Comparison of ENCODE assay signal across 7 cellular contexts in the genomic region with DNA sequence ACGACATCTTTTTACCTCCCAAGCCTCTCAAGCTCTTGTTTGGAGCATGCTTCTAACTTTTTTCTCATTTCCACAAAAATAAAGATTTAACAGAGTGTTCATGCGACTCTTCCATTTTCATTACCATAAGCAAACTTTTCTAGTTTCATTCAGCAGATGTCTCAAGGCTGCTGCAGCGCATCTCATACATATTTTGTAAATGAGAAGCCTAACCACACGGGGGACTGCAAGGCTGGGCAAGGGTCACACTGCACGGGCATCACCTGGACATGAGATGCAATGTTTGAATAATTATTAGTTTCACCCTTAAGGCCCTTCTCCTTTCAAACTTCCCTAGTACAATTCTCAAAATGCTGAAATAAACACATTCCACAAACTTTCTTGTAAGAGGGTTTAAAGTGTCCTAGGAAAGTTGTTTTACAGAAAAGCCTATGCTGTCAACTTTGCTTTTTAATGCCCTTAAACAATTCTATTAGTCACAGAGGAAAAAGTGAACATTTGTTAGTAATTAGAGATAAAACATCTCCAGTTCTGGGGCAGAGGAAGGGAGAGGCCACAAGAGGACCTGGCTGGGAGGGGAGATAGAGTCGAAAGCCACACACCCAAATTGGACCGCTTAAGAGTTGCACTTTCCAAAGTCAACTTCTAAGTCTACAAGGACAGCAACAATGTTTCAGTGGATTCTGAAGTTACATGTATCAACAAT. TPM values are rescaled to one million over a fixed set of nuclear protein-coding genes. Genes with fewer than 3 reads are reported as not detected.
DNase-seq lines count a peak whose midpoint lies in the region; ATAC-seq lines count a peak whose summit lies in the region.

No MANE protein-coding gene starts in this region.

- ATAC-seq in GM18511 (IDR thresholded peaks at IDR 0.05; ENCODE audit: unreplicated experiment) (peak; percentile 14), naive B cell (ENCODE audit: low read depth in 2 of 2) (no peak), esophagus mucosa (no peak), HG03108 (IDR thresholded peaks at IDR 0.05; ENCODE audit: unreplicated experiment) (no peak), GM18873 (IDR thresholded peaks at IDR 0.05; ENCODE audit: low FRiP score, unreplicated experiment) (no peak)
- no peak for ATAC-seq in effector memory CD8-positive, alpha-beta T cell (replicated peaks)

- peak overlapping the region; percentile 71 to 77 for H3K4me3 Mint-ChIP-seq in effector memory CD8-positive, alpha-beta T cell
- H3K4me3 Mint-ChIP-seq in naive B cell = peak overlapping the region; percentile 81 to 95 (median 90)

- H3K36me3 Mint-ChIP-seq in effector memory CD8-positive, alpha-beta T cell (ENCODE audit: insufficient read depth) = peaks cover 3% of the 10 kb centered on the region
- peaks cover 0 to 3% of the 10 kb centered on the region in 2 donors for H3K36me3 Mint-ChIP-seq in naive B cell

- DNase-seq in RPMI8226 = peak; percentile 54
- DNase-seq in effector memory CD8-positive, alpha-beta T cell = no peak
- no peak for DNase-seq in naive B cell

- no peaks in the 10 kb centered on the region for H3K9me3 Mint-ChIP-seq in effector memory CD8-positive, alpha-beta T cell
- H3K9me3 Mint-ChIP-seq in naive B cell = peaks cover 0 to 4% (median 3%) of the 10 kb centered on the region in 7 donors

- H3K27me3 Mint-ChIP-seq in effector memory CD8-positive, alpha-beta T cell = peaks cover 0 to 4% of the 10 kb centered on the region in 2 donors
- no peaks in the 10 kb centered on the region for H3K27me3 Mint-ChIP-seq in naive B cell

- peaks cover 25% of the 10 kb centered on the region in 2 donors for H3K4me1 Mint-ChIP-seq in effector memory CD8-positive, alpha-beta T cell (ENCODE audit: low read depth in 2 of 2)
- peaks cover 35 to 42% (median 39%) of the 10 kb centered on the region in 3 donors for H3K4me1 Mint-ChIP-seq in naive B cell

- peak overlapping the region; percentile 23 to 78 for H3K27ac Mint-ChIP-seq in effector memory CD8-positive, alpha-beta T cell
- H3K27ac Mint-ChIP-seq in naive B cell = peak overlapping the region; percentile 31 to 94 (median 84)

RNA-seq across cellular contexts. Expression of a gene that starts 1.3 kb away (rescaled TPM):
- 1 to 10 TPM; 4.0 to 9.5 (median 5.3) TPM for polyA plus RNA-seq in naive B cell (ENCODE audit: low read depth in 6 of 6)
- total RNA-seq in esophagus mucosa = 9.0 TPM
